In the genomic region with DNA sequence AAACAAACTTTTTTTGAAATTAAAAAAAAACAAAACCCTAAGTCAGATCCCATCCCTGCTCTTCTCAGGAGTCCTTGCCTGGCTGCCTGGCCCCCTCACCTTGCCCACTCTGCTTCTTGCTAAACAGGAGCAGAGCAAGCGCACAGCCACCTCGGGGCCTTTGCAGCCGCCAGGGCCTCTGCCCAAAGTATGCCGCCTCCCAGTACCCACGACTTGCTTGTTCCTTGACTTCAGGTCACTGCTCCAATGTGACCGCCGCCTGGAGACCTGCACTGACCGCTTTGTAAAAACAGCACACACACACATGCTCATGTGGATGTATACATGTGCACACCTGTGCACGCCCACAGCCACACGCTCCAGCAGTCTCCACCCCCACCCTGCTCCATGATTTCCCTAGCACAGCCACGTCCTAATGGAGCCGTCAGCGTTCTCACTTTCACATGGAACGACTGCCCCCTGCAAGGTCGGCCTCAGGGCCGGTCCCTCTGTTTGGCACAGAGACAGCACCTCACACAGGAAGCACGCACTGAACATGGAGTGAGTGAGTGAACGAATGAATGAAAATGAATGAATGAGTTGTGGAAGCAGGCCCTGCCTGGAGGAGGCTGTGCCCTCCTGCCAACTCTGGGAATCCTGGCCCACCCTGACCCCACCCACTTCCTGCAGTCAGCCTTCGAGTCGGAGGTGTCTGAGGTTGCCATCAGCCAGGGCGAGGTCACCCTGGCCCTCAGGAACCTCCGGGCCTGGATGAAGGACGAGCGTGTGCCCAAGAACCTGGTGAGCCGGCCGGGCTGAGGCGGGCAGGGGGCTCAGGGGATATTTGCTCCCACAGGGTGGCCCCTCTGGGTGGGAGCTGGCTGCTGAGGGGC, we compare ENCODE assay signal across 13 cellular contexts. TPM values are rescaled to one million over a fixed set of nuclear protein-coding genes. Genes with fewer than 3 reads are reported as not detected.
"Had no signal": no experiment of that assay in that cellular context is flagged by ENCODE, and none has a peak within 500 bp of the region (broad histone marks: within the 10 kb centered on the region; RNA-seq: fewer than 3 reads in every experiment).

No MANE protein-coding gene starts in this region.

- H3K27ac Mint-ChIP-seq: activated CD4-positive, alpha-beta memory T cell treated with anti-CD3 and anti-CD28 coated beads, Interleukin-2, amount 10 ng/mL, durations not matched to agents 7 days and 5 days; activated naive CD8-positive, alpha-beta T cell treated with anti-CD3 and anti-CD28 coated beads, Interleukin-2, amount 10 ng/mL, durations not matched to agents 7 days and 5 days; memory B cell; stimulated activated memory B cell treated with anti-CD40 and anti-IgM and Interleukin-4, amounts not matched to agents 10 μg/mL and 1 μg/mL and 100 μg/mL, for 72 hours had no signal

- H3K4me3 Mint-ChIP-seq: activated CD4-positive, alpha-beta memory T cell treated with anti-CD3 and anti-CD28 coated beads, Interleukin-2, amount 10 ng/mL, durations not matched to agents 7 days and 5 days; activated naive CD8-positive, alpha-beta T cell treated with anti-CD3 and anti-CD28 coated beads, Interleukin-2, amount 10 ng/mL, durations not matched to agents 7 days and 5 days; memory B cell; stimulated activated memory B cell treated with anti-CD40 and anti-IgM and Interleukin-4, amounts not matched to agents 10 μg/mL and 1 μg/mL and 100 μg/mL, for 72 hours had no signal

- H3K36me3 Mint-ChIP-seq: activated naive CD8-positive, alpha-beta T cell treated with anti-CD3 and anti-CD28 coated beads, Interleukin-2, amount 10 ng/mL, durations not matched to agents 7 days and 5 days; memory B cell; stimulated activated memory B cell treated with anti-CD40 and anti-IgM and Interleukin-4, amounts not matched to agents 10 μg/mL and 1 μg/mL and 100 μg/mL, for 72 hours had no signal

- H3K4me3 ChIP-seq: spleen, transverse colon had no signal

- H3K27ac ChIP-seq: foreskin keratinocyte had no signal

- H3K27me3 ChIP-seq: foreskin keratinocyte, spleen, transverse colon had no signal

- H3K9me3 ChIP-seq: spleen, transverse colon had no signal

- H3K9me3 Mint-ChIP-seq: activated CD4-positive, alpha-beta memory T cell treated with anti-CD3 and anti-CD28 coated beads, Interleukin-2, amount 10 ng/mL, durations not matched to agents 7 days and 5 days; activated naive CD8-positive, alpha-beta T cell treated with anti-CD3 and anti-CD28 coated beads, Interleukin-2, amount 10 ng/mL, durations not matched to agents 7 days and 5 days; memory B cell; stimulated activated memory B cell treated with anti-CD40 and anti-IgM and Interleukin-4, amounts not matched to agents 10 μg/mL and 1 μg/mL and 100 μg/mL, for 72 hours had no signal

- DNase-seq: activated CD4-positive, alpha-beta memory T cell treated with anti-CD3 and anti-CD28 coated beads, Interleukin-2, amount 10 ng/mL, durations not matched to agents 7 days and 5 days; activated gamma-delta T cell; activated naive CD8-positive, alpha-beta T cell treated with anti-CD3 and anti-CD28 coated beads, Interleukin-2, amount 10 ng/mL, durations not matched to agents 7 days and 5 days; activated T-cell treated with anti-CD3 and anti-CD28 coated beads, Interleukin-2, amount 50 U/mL, for 48 hours; aorta; foreskin keratinocyte; right cardiac atrium; spleen; stimulated activated CD4-positive, alpha-beta T cell treated with anti-CD3 and anti-CD28 coated beads, Interleukin-1b, Interleukin-23, amount 100 ng/mL, for 48 hours; T-helper 9 cell; transverse colon had no signal

- H3K4me1 Mint-ChIP-seq: activated CD4-positive, alpha-beta memory T cell treated with anti-CD3 and anti-CD28 coated beads, Interleukin-2, amount 10 ng/mL, durations not matched to agents 7 days and 5 days; activated naive CD8-positive, alpha-beta T cell treated with anti-CD3 and anti-CD28 coated beads, Interleukin-2, amount 10 ng/mL, durations not matched to agents 7 days and 5 days had no signal

- H3K36me3 ChIP-seq: transverse colon had no signal

- ATAC-seq: foreskin keratinocyte; right cardiac atrium; stimulated activated memory B cell treated with anti-CD40 and anti-IgM and Interleukin-4, amounts not matched to agents 10 μg/mL and 1 μg/mL and 100 μg/mL, for 72 hours had no signal

- H3K27me3 Mint-ChIP-seq: activated CD4-positive, alpha-beta memory T cell treated with anti-CD3 and anti-CD28 coated beads, Interleukin-2, amount 10 ng/mL, durations not matched to agents 7 days and 5 days had no signal

RNA-seq across cellular contexts. Expression of gene ALDH3B1, which starts 8.0 kb away (rescaled TPM):
- total RNA-seq: activated CD4-positive, alpha-beta memory T cell treated with anti-CD3 and anti-CD28 coated beads, Interleukin-2, amount 10 ng/mL, durations not matched to agents 7 days and 5 days; foreskin keratinocyte had no signal
